Comparison of ENCODE assay signal across 2 cellular contexts in genomic region chr22:28792491-28793383, GRCh38.
TF ChIP-seq lines count a peak whose summit lies in the region.

No MANE protein-coding gene starts in this region.

TF ChIP-seq in SK-N-SH treated with all-trans-retinoic acid at 6 μM for 48 hours, 23 proteins besides CTCF, POLR2A, EP300 and RAD21 (continued from another document):
- no peak for TF ChIP-seq TSHZ2 (CRISPR knock-in tag; IDR thresholded peaks at IDR 0.05)
- TF ChIP-seq OSR1 (CRISPR knock-in tag; IDR thresholded peaks at IDR 0.05): no peak
- TF ChIP-seq ISL1 (CRISPR knock-in tag; IDR thresholded peaks at IDR 0.05): no peak
- TF ChIP-seq CREB5 (CRISPR knock-in tag; IDR thresholded peaks at IDR 0.05; ENCODE audit: low read depth): no peak
- TF ChIP-seq PPARA (CRISPR knock-in tag; IDR thresholded peaks at IDR 0.05; ENCODE audit: borderline replicate concordance): no peak
- TF ChIP-seq BACH2 (CRISPR knock-in tag; IDR thresholded peaks at IDR 0.05; ENCODE audit: borderline replicate concordance): no peak
- TF ChIP-seq ZNF565 (CRISPR knock-in tag; conservative IDR thresholded peaks at IDR 0.05; ENCODE audit: low read depth): no peak
- TF ChIP-seq ZC3H10 (CRISPR knock-in tag; IDR thresholded peaks at IDR 0.05): no peak
- no peak for TF ChIP-seq ZNF70 (CRISPR knock-in tag; IDR thresholded peaks at IDR 0.05)
- TF ChIP-seq TOX (CRISPR knock-in tag; IDR thresholded peaks at IDR 0.05; ENCODE audit: borderline replicate concordance): no peak
- no peak for TF ChIP-seq GLIS3 (CRISPR knock-in tag; IDR thresholded peaks at IDR 0.05)
- TF ChIP-seq ZFP3 (CRISPR knock-in tag; IDR thresholded peaks at IDR 0.05): no peak

TF ChIP-seq in SK-N-SH, 30 proteins besides CTCF, POLR2A, EP300 and RAD21 (continued from another document):
- TF ChIP-seq USF1 (IDR thresholded peaks at IDR 0.05; ENCODE audit: borderline replicate concordance, low read depth) (no peak), GABPA (IDR thresholded peaks at IDR 0.05; ENCODE audit: low read depth) (no peak), NRF1 (IDR thresholded peaks at IDR 0.05; ENCODE audit: low read depth, low read length) (no peak), MAX (IDR thresholded peaks at IDR 0.05; ENCODE audit: low read depth) (no peak)
